Comparison of ENCODE assay signal across 8 cellular contexts in genomic region chr3:192916455-192917257, GRCh38. TPM values are rescaled to one million over a fixed set of nuclear protein-coding genes. Genes with fewer than 3 reads are reported as not detected.
DNase-seq lines count a peak whose midpoint lies in the region; ATAC-seq, FAIRE-seq and TF ChIP-seq lines count a peak whose summit lies in the region.

No MANE protein-coding gene starts in this region.

- H3K27me3 ChIP-seq in HL-60 (ENCODE audit: insufficient read depth, poor library complexity, severe bottlenecking) = peaks cover 45% of the 10 kb centered on the region
- no peaks in the 10 kb centered on the region for H3K27me3 ChIP-seq in body of pancreas
- peaks cover 2% of the 10 kb centered on the region for H3K27me3 ChIP-seq in prostate gland (replicated peaks; ENCODE audit: insufficient read depth)

- TF ChIP-seq CTCF in HL-60 (IDR thresholded peaks at IDR 0.05; ENCODE audit: insufficient read depth, low read length) = no peak
- peak in 2 of 7 experiments; percentile 3 to 5 for TF ChIP-seq CTCF in body of pancreas (IDR thresholded peaks at IDR 0.05)
- TF ChIP-seq CTCF in prostate gland (IDR thresholded peaks at IDR 0.05) = peak in 1 of 4 experiments; percentile 8

- H3K27ac ChIP-seq in HL-60 (replicated peaks) (no peak overlapping the region), body of pancreas (peak overlapping the region in 3 of 4 donors; percentile 78 to 94 (median 92)), prostate gland (peak overlapping the region; percentile 77 to 79)

- peak overlapping the region; percentile 67 for H3K4me3 ChIP-seq in HL-60 (replicated peaks; ENCODE audit: insufficient read depth, low read length)
- H3K4me3 ChIP-seq in body of pancreas = peak overlapping the region; percentile 80 to 91
- H3K4me3 ChIP-seq in prostate gland = peak overlapping the region; percentile 53 to 65

- ATAC-seq in body of pancreas = peak; percentile 54
- ATAC-seq in GM21381 (IDR thresholded peaks at IDR 0.05; ENCODE audit: unreplicated experiment) = no peak

- H3K36me3 ChIP-seq in body of pancreas (replicated peaks in 1 of 2; ENCODE audit: insufficient read depth in 1 of 2, low read depth in 2 of 2) = no peaks in the 10 kb centered on the region
- H3K36me3 ChIP-seq in prostate gland = no peaks in the 10 kb centered on the region

- H3K4me1 ChIP-seq in body of pancreas (peaks cover 16% of the 10 kb centered on the region), prostate gland (replicated peaks) (no peaks in the 10 kb centered on the region)

- 0 to 1% methylated on average over 33 to 57 of the region's 57 CpGs for WGBS in body of pancreas, 2 donors
- WGBS in prostate gland = 0% methylated on average over 57 of the region's 57 CpGs

- DNase-seq in ACHN (peak; percentile 62), GM18507 (ENCODE audit: extremely low spot score, insufficient read length, low read depth) (no peak), HL-60 (ENCODE audit: low read depth in 1 of 2, low spot score in 1 of 2) (peak in 1 of 2 experiments; percentile 5), RPMI8226 (peak; percentile 39), body of pancreas (peak; percentile 44 to 73 (median 54)), iPS DF 19.7 (ENCODE audit: low read depth, low spot score) (peak; percentile 83), prostate gland (ENCODE audit: low spot score) (peak; percentile 70)

- FAIRE-seq in GM18507 (lab: Jason Lieb, UNC) = peak; percentile 83

- intact Hi-C loops in body of pancreas (cut with DNase I) (no loop called here), prostate gland (cut with DNase I) (loop anchor here (5.0 kb wide), 2 partner anchors 99 to 676 kb away; partner anchors contain the start of gene OPA1)

- TF ChIP-seq POLR2A in body of pancreas (IDR thresholded peaks at IDR 0.05) (no peak), prostate gland (IDR thresholded peaks at IDR 0.05) (no peak)

- H3K9me3 ChIP-seq in body of pancreas (no peaks in the 10 kb centered on the region), prostate gland (no peaks in the 10 kb centered on the region)

- in situ Hi-C loops in ACHN (cut with HindIII; ENCODE audit: low pct_ligation_motif_present, low pct_unique_long_range_greater_than_20kb, low sequenced_read_pairs) = no loop called here

RNA-seq across cellular contexts. Expression of gene MB21D2, which starts 1.0 kb away (rescaled TPM):
- 1 to 10 TPM in 1 of 2 donors, under 1 TPM in 1; 0.66 to 1.8 TPM for total RNA-seq in body of pancreas
- total RNA-seq in prostate gland = 10 to 100 TPM in 1 of 2 donors, 1 to 10 TPM in 1; 1.8 to 20.4 TPM
